In the genomic region with DNA sequence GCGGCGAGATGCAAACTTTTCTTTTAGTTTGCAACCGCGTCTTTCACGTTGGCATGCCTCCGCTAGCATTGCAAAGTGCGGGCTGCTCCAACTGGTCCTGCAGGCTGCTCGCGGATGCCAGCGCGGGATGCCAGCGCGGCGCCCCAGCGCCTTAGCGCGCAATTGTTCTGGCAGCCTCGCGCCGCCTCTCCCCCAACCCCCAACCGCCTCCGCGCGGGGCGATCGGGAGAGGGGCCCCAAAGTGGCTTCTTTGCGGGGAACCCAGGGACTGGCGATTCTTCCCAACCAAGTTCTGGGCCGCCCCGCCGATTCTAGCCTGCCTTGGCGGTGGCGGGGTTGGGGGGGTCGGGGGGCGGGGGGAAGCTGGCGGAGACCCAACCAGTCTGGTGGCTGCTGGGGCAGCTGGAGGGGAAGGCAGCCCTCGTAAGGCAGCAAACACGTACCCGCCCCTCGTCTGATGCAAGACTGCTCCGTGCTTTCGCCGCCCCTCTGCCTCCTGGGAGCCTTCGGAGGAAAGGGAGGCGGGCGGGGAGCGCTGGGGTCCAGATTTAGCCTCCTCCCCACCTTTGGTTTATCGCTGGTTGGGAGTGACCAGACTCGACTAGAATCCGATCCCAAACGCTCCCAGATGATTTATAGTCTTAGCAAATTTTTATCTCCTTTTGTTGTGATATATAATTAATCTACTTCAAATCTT, we compare ENCODE assay signal across 1 cellular context.
TF ChIP-seq lines count a peak whose summit lies in the region.

No MANE protein-coding gene starts in this region.

TF ChIP-seq in GM23338, 12 proteins besides CTCF, POLR2A, EP300 and RAD21 (continued from another document):
- TF ChIP-seq, protein P1, sequence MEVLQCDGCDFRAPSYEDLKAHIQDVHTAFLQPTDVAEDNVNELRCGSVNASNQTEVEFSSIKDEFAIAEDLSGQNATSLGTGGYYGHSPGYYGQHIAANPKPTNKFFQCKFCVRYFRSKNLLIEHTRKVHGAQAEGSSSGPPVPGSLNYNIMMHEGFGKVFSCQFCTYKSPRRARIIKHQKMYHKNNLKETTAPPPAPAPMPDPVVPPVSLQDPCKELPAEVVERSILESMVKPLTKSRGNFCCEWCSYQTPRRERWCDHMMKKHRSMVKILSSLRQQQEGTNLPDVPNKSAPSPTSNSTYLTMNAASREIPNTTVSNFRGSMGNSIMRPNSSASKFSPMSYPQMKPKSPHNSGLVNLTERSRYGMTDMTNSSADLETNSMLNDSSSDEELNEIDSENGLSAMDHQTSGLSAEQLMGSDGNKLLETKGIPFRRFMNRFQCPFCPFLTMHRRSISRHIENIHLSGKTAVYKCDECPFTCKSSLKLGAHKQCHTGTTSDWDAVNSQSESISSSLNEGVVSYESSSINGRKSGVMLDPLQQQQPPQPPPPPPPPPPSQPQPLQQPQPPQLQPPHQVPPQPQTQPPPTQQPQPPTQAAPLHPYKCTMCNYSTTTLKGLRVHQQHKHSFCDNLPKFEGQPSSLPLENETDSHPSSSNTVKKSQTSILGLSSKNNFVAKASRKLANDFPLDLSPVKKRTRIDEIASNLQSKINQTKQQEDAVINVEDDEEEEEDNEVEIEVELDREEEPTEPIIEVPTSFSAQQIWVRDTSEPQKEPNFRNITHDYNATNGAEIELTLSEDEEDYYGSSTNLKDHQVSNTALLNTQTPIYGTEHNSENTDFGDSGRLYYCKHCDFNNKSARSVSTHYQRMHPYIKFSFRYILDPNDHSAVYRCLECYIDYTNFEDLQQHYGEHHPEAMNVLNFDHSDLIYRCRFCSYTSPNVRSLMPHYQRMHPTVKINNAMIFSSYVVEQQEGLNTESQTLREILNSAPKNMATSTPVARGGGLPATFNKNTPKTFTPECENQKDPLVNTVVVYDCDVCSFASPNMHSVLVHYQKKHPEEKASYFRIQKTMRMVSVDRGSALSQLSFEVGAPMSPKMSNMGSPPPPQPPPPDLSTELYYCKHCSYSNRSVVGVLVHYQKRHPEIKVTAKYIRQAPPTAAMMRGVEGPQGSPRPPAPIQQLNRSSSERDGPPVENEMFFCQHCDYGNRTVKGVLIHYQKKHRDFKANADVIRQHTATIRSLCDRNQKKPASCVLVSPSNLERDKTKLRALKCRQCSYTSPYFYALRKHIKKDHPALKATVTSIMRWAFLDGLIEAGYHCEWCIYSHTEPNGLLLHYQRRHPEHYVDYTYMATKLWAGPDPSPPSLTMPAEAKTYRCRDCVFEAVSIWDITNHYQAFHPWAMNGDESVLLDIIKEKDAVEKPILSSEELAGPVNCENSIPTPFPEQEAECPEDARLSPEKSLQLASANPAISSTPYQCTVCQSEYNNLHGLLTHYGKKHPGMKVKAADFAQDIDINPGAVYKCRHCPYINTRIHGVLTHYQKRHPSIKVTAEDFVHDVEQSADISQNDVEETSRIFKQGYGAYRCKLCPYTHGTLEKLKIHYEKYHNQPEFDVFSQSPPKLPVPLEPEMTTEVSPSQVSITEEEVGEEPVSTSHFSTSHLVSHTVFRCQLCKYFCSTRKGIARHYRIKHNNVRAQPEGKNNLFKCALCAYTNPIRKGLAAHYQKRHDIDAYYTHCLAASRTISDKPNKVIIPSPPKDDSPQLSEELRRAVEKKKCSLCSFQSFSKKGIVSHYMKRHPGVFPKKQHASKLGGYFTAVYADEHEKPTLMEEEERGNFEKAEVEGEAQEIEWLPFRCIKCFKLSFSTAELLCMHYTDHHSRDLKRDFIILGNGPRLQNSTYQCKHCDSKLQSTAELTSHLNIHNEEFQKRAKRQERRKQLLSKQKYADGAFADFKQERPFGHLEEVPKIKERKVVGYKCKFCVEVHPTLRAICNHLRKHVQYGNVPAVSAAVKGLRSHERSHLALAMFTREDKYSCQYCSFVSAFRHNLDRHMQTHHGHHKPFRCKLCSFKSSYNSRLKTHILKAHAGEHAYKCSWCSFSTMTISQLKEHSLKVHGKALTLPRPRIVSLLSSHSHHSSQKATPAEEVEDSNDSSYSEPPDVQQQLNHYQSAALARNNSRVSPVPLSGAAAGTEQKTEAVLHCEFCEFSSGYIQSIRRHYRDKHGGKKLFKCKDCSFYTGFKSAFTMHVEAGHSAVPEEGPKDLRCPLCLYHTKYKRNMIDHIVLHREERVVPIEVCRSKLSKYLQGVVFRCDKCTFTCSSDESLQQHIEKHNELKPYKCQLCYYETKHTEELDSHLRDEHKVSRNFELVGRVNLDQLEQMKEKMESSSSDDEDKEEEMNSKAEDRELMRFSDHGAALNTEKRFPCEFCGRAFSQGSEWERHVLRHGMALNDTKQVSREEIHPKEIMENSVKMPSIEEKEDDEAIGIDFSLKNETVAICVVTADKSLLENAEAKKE (CRISPR knock-in tag; IDR thresholded peaks at IDR 0.05): no peak
- no peak for TF ChIP-seq STAT1 (IDR thresholded peaks at IDR 0.05; ENCODE audit: unreplicated experiment)
